Comparison of ENCODE assay signal across 19 cellular contexts in genomic region chr16:1325261-1325660, GRCh38.
"Had no signal": no experiment of that assay in that cellular context is flagged by ENCODE, and none has a peak within 500 bp of the region (broad histone marks: within the 10 kb centered on the region; RNA-seq: fewer than 3 reads in every experiment).

No MANE protein-coding gene starts in this region.

- H3K36me3 ChIP-seq: uterus had no signal

- H3K27ac Mint-ChIP-seq: activated CD4-positive, alpha-beta memory T cell treated with anti-CD3 and anti-CD28 coated beads, Interleukin-2, amount 10 ng/mL, durations not matched to agents 7 days and 5 days; activated CD8-positive, alpha-beta memory T cell treated with anti-CD3 and anti-CD28 coated beads, Interleukin-2, amount 10 ng/mL, durations not matched to agents 7 days and 5 days; activated naive CD8-positive, alpha-beta T cell treated with anti-CD3 and anti-CD28 coated beads, Interleukin-2, amount 10 ng/mL, durations not matched to agents 7 days and 5 days; activated T-helper 17 cell treated with anti-CD3 and anti-CD28 coated beads, Interleukin-2, amount 50 U/mL, for 72 hours had no signal

- H3K4me1 Mint-ChIP-seq: activated CD4-positive, alpha-beta memory T cell treated with anti-CD3 and anti-CD28 coated beads, Interleukin-2, amount 10 ng/mL, durations not matched to agents 7 days and 5 days; activated CD8-positive, alpha-beta memory T cell treated with anti-CD3 and anti-CD28 coated beads, Interleukin-2, amount 10 ng/mL, durations not matched to agents 7 days and 5 days; activated naive CD8-positive, alpha-beta T cell treated with anti-CD3 and anti-CD28 coated beads, Interleukin-2, amount 10 ng/mL, durations not matched to agents 7 days and 5 days; activated T-helper 17 cell treated with anti-CD3 and anti-CD28 coated beads, Interleukin-2, amount 50 U/mL, for 72 hours had no signal

- H3K27me3 Mint-ChIP-seq: activated CD4-positive, alpha-beta memory T cell treated with anti-CD3 and anti-CD28 coated beads, Interleukin-2, amount 10 ng/mL, durations not matched to agents 7 days and 5 days; activated CD8-positive, alpha-beta memory T cell treated with anti-CD3 and anti-CD28 coated beads, Interleukin-2, amount 10 ng/mL, durations not matched to agents 7 days and 5 days; activated naive CD8-positive, alpha-beta T cell treated with anti-CD3 and anti-CD28 coated beads, Interleukin-2, amount 10 ng/mL, durations not matched to agents 7 days and 5 days; activated T-helper 17 cell treated with anti-CD3 and anti-CD28 coated beads, Interleukin-2, amount 50 U/mL, for 72 hours; effector memory CD8-positive, alpha-beta T cell; naive thymus-derived CD8-positive, alpha-beta T cell had no signal

- H3K9me3 Mint-ChIP-seq: activated CD4-positive, alpha-beta memory T cell treated with anti-CD3 and anti-CD28 coated beads, Interleukin-2, amount 10 ng/mL, durations not matched to agents 7 days and 5 days; activated naive CD8-positive, alpha-beta T cell treated with anti-CD3 and anti-CD28 coated beads, Interleukin-2, amount 10 ng/mL, durations not matched to agents 7 days and 5 days; activated T-helper 17 cell treated with anti-CD3 and anti-CD28 coated beads, Interleukin-2, amount 50 U/mL, for 72 hours; effector memory CD8-positive, alpha-beta T cell; naive thymus-derived CD8-positive, alpha-beta T cell had no signal

- H3K4me3 Mint-ChIP-seq: activated CD4-positive, alpha-beta memory T cell treated with anti-CD3 and anti-CD28 coated beads, Interleukin-2, amount 10 ng/mL, durations not matched to agents 7 days and 5 days; activated CD8-positive, alpha-beta memory T cell treated with anti-CD3 and anti-CD28 coated beads, Interleukin-2, amount 10 ng/mL, durations not matched to agents 7 days and 5 days; activated naive CD8-positive, alpha-beta T cell treated with anti-CD3 and anti-CD28 coated beads, Interleukin-2, amount 10 ng/mL, durations not matched to agents 7 days and 5 days; activated T-helper 17 cell treated with anti-CD3 and anti-CD28 coated beads, Interleukin-2, amount 50 U/mL, for 72 hours; naive thymus-derived CD8-positive, alpha-beta T cell had no signal

- H3K4me3 ChIP-seq: cardiac muscle cell, esophagus squamous epithelium, heart right ventricle, mucosa of descending colon, transverse colon, uterus had no signal

- H3K27me3 ChIP-seq: cardiac muscle cell, transverse colon, uterus had no signal

- H3K4me1 ChIP-seq: esophagus squamous epithelium, transverse colon, uterus had no signal

- H3K9me3 ChIP-seq: mucosa of descending colon, transverse colon had no signal

- DNase-seq: activated CD4-positive, alpha-beta memory T cell treated with anti-CD3 and anti-CD28 coated beads, Interleukin-2, amount 10 ng/mL, durations not matched to agents 7 days and 5 days; activated CD4-positive, alpha-beta T cell treated with anti-CD3 and anti-CD28 coated beads for 48 hours; activated CD8-positive, alpha-beta memory T cell treated with anti-CD3 and anti-CD28 coated beads, Interleukin-2, amount 10 ng/mL, durations not matched to agents 7 days and 5 days; activated naive CD4-positive, alpha-beta T cell treated with Interleukin-2 at 50 U/mL for 16 hours; activated naive CD8-positive, alpha-beta T cell treated with anti-CD3 and anti-CD28 coated beads, Interleukin-2, amount 10 ng/mL, durations not matched to agents 7 days and 5 days; amygdala; effector memory CD8-positive, alpha-beta T cell; esophagus squamous epithelium; heart right ventricle; left ventricle myocardium superior; mucosa of descending colon; naive thymus-derived CD8-positive, alpha-beta T cell; nucleus accumbens; posterior cingulate gyrus; stimulated activated naive CD4-positive, alpha-beta T cell; transverse colon; uterus had no signal

- H3K27ac ChIP-seq: cardiac muscle cell, uterus had no signal
